Comparison of ENCODE assay signal across 27 cellular contexts in the genomic region with DNA sequence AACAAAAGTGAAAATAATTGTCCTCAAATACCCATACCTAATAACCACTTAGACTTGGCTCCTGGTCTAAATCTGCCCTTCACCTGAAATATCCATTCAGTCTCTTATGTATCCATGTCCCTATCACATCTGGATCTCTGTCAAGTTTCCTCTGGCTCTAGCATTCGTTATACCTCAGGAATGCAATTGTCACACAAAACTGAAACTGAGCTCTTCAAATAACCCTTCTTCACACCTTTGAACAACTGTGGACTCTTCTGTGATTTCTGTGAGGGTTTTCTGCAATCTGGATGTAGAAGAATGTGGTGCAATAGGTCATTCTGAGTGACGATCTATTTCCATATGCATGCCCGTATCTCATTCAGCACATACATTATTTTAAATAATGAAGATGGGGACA. TPM values are rescaled to one million over a fixed set of nuclear protein-coding genes. Genes with fewer than 3 reads are reported as not detected.
"Had no signal": no experiment of that assay in that cellular context is flagged by ENCODE, and none has a peak within 500 bp of the region (broad histone marks: within the 10 kb centered on the region; RNA-seq: fewer than 3 reads in every experiment).

No MANE protein-coding gene starts in this region.

- H3K27me3 ChIP-seq: colonic mucosa, gastrocnemius medialis, neural progenitor cell, suprapubic skin, transverse colon, upper lobe of right lung, vagina had no signal

- H3K4me3 ChIP-seq: colonic mucosa, gastrocnemius medialis, lower lobe of right lung, neural progenitor cell, smooth muscle cell, suprapubic skin, transverse colon, upper lobe of right lung, vagina had no signal

- H3K79me2 ChIP-seq: parathyroid adenoma had no signal

- H3K9ac ChIP-seq: neural progenitor cell, parathyroid adenoma had no signal

- DNase-seq: colonic mucosa; effector CD8-positive, alpha-beta T cell; endodermal cell; foreskin fibroblast; gastrocnemius medialis; head of caudate nucleus; left colon; left ventricle myocardium superior; lower lobe of right lung; stimulated activated CD4-positive, alpha-beta T cell treated with anti-CD3 and anti-CD28 coated beads, Interleukin-12 subunit alpha, Interleukin-12 subunit beta, amount 100 ng/mL, for 4 hours; stimulated activated CD4-positive, alpha-beta T cell treated with anti-CD3 and anti-CD28 coated beads, Interleukin-1b, Interleukin-23, amount 100 ng/mL, for 48 hours; stimulated activated CD4-positive, alpha-beta T cell treated with anti-CD3 and anti-CD28 coated beads, Interleukin-4, amount 100 ng/mL, for 1 hour; stimulated activated CD8-positive, alpha-beta memory T cell treated with anti-CD3 and anti-CD28 coated beads, Interleukin-4, amount 100 ng/mL, for 48 hours; stimulated activated naive CD4-positive, alpha-beta T cell; stimulated activated naive CD8-positive, alpha-beta T cell treated with anti-CD3 and anti-CD28 coated beads, Interleukin-15, amount 100 ng/mL, for 72 hours; transverse colon; upper lobe of right lung had no signal

- H3K4me2 ChIP-seq: neural progenitor cell, smooth muscle cell had no signal

- H3K27ac ChIP-seq: colonic mucosa, epithelial cell of prostate, gastrocnemius medialis, lower lobe of right lung, neural progenitor cell, parathyroid adenoma, suprapubic skin, transverse colon, upper lobe of right lung, vagina had no signal

- ATAC-seq: esophagus mucosa; gastrocnemius medialis; left colon; lower lobe of right lung; sciatic nerve; stimulated activated naive CD8-positive, alpha-beta T cell treated with anti-CD3 and anti-CD28 coated beads, Interleukin-15, amount 100 ng/mL, for 72 hours; upper lobe of right lung had no signal

- H3K4me1 ChIP-seq: colonic mucosa, gastrocnemius medialis, lower lobe of right lung, neural progenitor cell, parathyroid adenoma, suprapubic skin, transverse colon, upper lobe of right lung, vagina had no signal

- H3K36me3 ChIP-seq: colonic mucosa, gastrocnemius medialis, lower lobe of right lung, neural progenitor cell, transverse colon, upper lobe of right lung, vagina had no signal

RNA-seq across cellular contexts. Expression of a gene that starts 53.5 kb away (rescaled TPM):
- total RNA-seq: endodermal cell, glomerular endothelial cell, progenitor cell of endocrine pancreas had no signal
- polyA plus RNA-seq: smooth muscle cell had no signal
